Comparison of ENCODE assay signal across 10 cellular contexts in the genomic region with DNA sequence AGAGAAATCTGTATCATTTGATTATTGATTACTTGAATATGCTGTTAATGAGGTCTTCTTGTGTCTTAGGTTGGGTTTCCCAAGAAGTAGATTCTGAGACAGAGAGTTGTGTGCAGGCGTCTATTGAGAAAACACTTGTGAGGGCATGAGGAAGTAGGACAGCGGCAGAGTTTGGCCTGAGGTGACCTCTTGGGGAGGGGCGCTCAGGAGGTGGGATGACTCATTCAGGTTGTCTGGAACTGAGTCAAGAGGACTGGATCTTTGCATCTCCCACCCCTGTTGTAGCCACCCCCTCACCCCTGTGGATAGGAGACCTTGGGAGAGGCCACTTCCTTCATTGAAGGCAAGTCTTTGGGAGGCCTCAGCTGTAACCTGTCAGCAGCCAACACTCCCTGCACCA. TPM values are rescaled to one million over a fixed set of nuclear protein-coding genes. Genes with fewer than 3 reads are reported as not detected.
A peak's percentile ranks its signal among the peaks of the same experiment; 100 is the strongest.
DNase-seq lines count a peak whose midpoint lies in the region; ATAC-seq and TF ChIP-seq lines count a peak whose summit lies in the region.
"Had no signal": no experiment of that assay in that cellular context is flagged by ENCODE, and none has a peak within 500 bp of the region (broad histone marks: within the 10 kb centered on the region; RNA-seq: fewer than 3 reads in every experiment).

No MANE protein-coding gene starts in this region.

- no peak overlapping the region for H3K27ac ChIP-seq in hepatocyte
- no peak overlapping the region for H3K27ac ChIP-seq in psoas muscle
- H3K27ac ChIP-seq: tibial nerve had no signal

- no peak for TF ChIP-seq CTCF in hepatocyte (IDR thresholded peaks at IDR 0.05; ENCODE audit: poor library complexity)
- TF ChIP-seq CTCF in psoas muscle (IDR thresholded peaks at IDR 0.05) = no peak

- H3K4me2 ChIP-seq in hepatocyte = no peak overlapping the region

- peaks cover 0 to 2% (median 0%) of the 10 kb centered on the region in 9 donors for H3K9me3 Mint-ChIP-seq in naive thymus-derived CD8-positive, alpha-beta T cell
- no peaks in the 10 kb centered on the region for H3K9me3 Mint-ChIP-seq in effector memory CD8-positive, alpha-beta T cell

- peaks cover 0 to 2% (median 0%) of the 10 kb centered on the region in 3 donors for H3K36me3 Mint-ChIP-seq in naive thymus-derived CD8-positive, alpha-beta T cell
- H3K36me3 Mint-ChIP-seq in effector memory CD8-positive, alpha-beta T cell (ENCODE audit: insufficient read depth) = no peaks in the 10 kb centered on the region

- DNase-seq in GDM1 (lab: John Stamatoyannopoulos, UW) (peak; percentile 59), KBM-7 (peak; percentile 94), hepatocyte (ENCODE audit: low spot score) (peak; percentile 32), psoas muscle (no peak), NCI-H1694 treated with DMSO at 0.1 percent for 48 hours (lab: John Stamatoyannopoulos, UW) (no peak)
- no peak for DNase-seq in naive thymus-derived CD8-positive, alpha-beta T cell
- DNase-seq in effector memory CD8-positive, alpha-beta T cell = no peak
- DNase-seq: effector CD8-positive, alpha-beta T cell had no signal

- H3K36me3 ChIP-seq in hepatocyte (replicated peaks; ENCODE audit: insufficient read depth, low read depth) (no peaks in the 10 kb centered on the region), psoas muscle (ENCODE audit: insufficient read depth in 1 of 2, low read depth in 1 of 2) (no peaks in the 10 kb centered on the region)
- H3K36me3 ChIP-seq: tibial nerve had no signal

- peaks cover 0 to 14% (median under 1%) of the 10 kb centered on the region in 4 donors for H3K4me1 Mint-ChIP-seq in naive thymus-derived CD8-positive, alpha-beta T cell
- H3K4me1 Mint-ChIP-seq in effector memory CD8-positive, alpha-beta T cell (ENCODE audit: low read depth in 2 of 2) = no peaks in the 10 kb centered on the region

- no peak overlapping the region for H3K27ac Mint-ChIP-seq in naive thymus-derived CD8-positive, alpha-beta T cell
- H3K27ac Mint-ChIP-seq in effector memory CD8-positive, alpha-beta T cell = no peak overlapping the region

- in situ Hi-C loops in KBM-7 (cut with MboI; ENCODE audit: low pct_unique_long_range_greater_than_20kb, low sequenced_read_pairs) = no loop called here

- WGBS in hepatocyte (ENCODE audit: low lambda C conversion rate, missing lambda C conversion rate) = 70% methylated on average over 3 of the region's 3 CpGs
- 69 to 85% (median 85%) methylated on average over 3 of the region's 3 CpGs for WGBS in psoas muscle, 3 donors

- H3K9me3 ChIP-seq in hepatocyte (ENCODE audit: low read depth) = no peaks in the 10 kb centered on the region
- no peaks in the 10 kb centered on the region for H3K9me3 ChIP-seq in psoas muscle
- H3K9me3 ChIP-seq: tibial nerve had no signal

- ATAC-seq in GM21529 (IDR thresholded peaks at IDR 0.05; ENCODE audit: unreplicated experiment) (peak; percentile 89), psoas muscle (no peak)
- no peak for ATAC-seq in naive thymus-derived CD8-positive, alpha-beta T cell
- ATAC-seq in effector memory CD8-positive, alpha-beta T cell (replicated peaks) = no peak

- H3K9me2 ChIP-seq in hepatocyte (replicated peaks; ENCODE audit: insufficient read depth) = no peaks in the 10 kb centered on the region

- H3K4me3 Mint-ChIP-seq in naive thymus-derived CD8-positive, alpha-beta T cell = no peak overlapping the region
- H3K4me3 Mint-ChIP-seq in effector memory CD8-positive, alpha-beta T cell = no peak overlapping the region

- no peaks in the 10 kb centered on the region for H3K27me3 Mint-ChIP-seq in naive thymus-derived CD8-positive, alpha-beta T cell
- H3K27me3 Mint-ChIP-seq in effector memory CD8-positive, alpha-beta T cell = no peaks in the 10 kb centered on the region

- no peaks in the 10 kb centered on the region for H3K4me1 ChIP-seq in hepatocyte (ENCODE audit: insufficient read depth)
- no peaks in the 10 kb centered on the region for H3K4me1 ChIP-seq in psoas muscle

- H3K4me3 ChIP-seq in hepatocyte (no peak overlapping the region), psoas muscle (no peak overlapping the region)
- H3K4me3 ChIP-seq: tibial nerve had no signal

- H3K27me3 ChIP-seq in hepatocyte (no peaks in the 10 kb centered on the region), psoas muscle (ENCODE audit: insufficient read depth in 3 of 3, low read length in 2 of 3) (no peaks in the 10 kb centered on the region)
- H3K27me3 ChIP-seq: tibial nerve had no signal

- H4K20me1 ChIP-seq in hepatocyte (ENCODE audit: insufficient read depth, poor library complexity, severe bottlenecking) = no peaks in the 10 kb centered on the region

- H2AFZ ChIP-seq in hepatocyte = no peak overlapping the region

- intact Hi-C loops in psoas muscle (cut with DNase I) = no loop called here

- POLR2A ChIA-PET in naive thymus-derived CD8-positive, alpha-beta T cell (lab: Charles Lee) = no interaction called here

- H3K79me2 ChIP-seq in hepatocyte = no peaks in the 10 kb centered on the region

RNA-seq across cellular contexts. Expression of a gene that starts 35.2 kb away (rescaled TPM):
- total RNA-seq in hepatocyte (8.8 and 9.1 TPM in 2 replicates), psoas muscle (1 to 10 TPM; 1.4 to 2.3 (median 1.9) TPM)
- polyA plus RNA-seq in hepatocyte (9.0 and 17.9 TPM in 2 replicates), psoas muscle (1 to 10 TPM in 2 of 3 donors, under 1 TPM in 1; 0.66 to 5.3 (median 1.5) TPM)
- total RNA-seq in naive thymus-derived CD8-positive, alpha-beta T cell = 10 to 100 TPM; 23.5 to 24.8 TPM
- polyA plus RNA-seq in naive thymus-derived CD8-positive, alpha-beta T cell = 1 to 10 TPM; 3.8 to 4.4 (median 4.0) TPM

Comparison
In these comparisons a context has a peak if more than half of its experiments do, and no peak if none do; other contexts are left out.
1. DNase-seq: peak in GDM1 (single experiment), KBM-7 (single experiment) and hepatocyte (single experiment); none in psoas muscle (0 of 2), naive thymus-derived CD8-positive, alpha-beta T cell (0 of 10), effector memory CD8-positive, alpha-beta T cell (0 of 3) and NCI-H1694 treated with DMSO at 0.1 percent for 48 hours (single experiment).